2 cellular contexts compared by ENCODE assay signal in genomic region chr2:16057661-16058060, GRCh38.
TF ChIP-seq lines count a peak whose summit lies in the region.

No MANE protein-coding gene starts in this region.

TF ChIP-seq in HepG2, 621 proteins besides CTCF, POLR2A, EP300 and RAD21 (continued from another document):
- TF ChIP-seq ZNF770 (CRISPR knock-in tag; IDR thresholded peaks at IDR 0.05) (no peak), PLRG1 (conservative IDR thresholded peaks at IDR 0.05) (no peak)

TF ChIP-seq in GM23338, 12 proteins besides CTCF, POLR2A, EP300 and RAD21 (continued from another document):
- TF ChIP-seq REST (IDR thresholded peaks at IDR 0.05; ENCODE audit: unreplicated experiment) (no peak), CREB1 (CRISPR knock-in tag; IDR thresholded peaks at IDR 0.05; ENCODE audit: low read depth) (no peak), EZH2 (IDR thresholded peaks at IDR 0.05; ENCODE audit: low read depth, unreplicated experiment) (no peak), EZH2phosphoT487 (IDR thresholded peaks at IDR 0.05; ENCODE audit: unreplicated experiment) (no peak)
